Comparison of ENCODE assay signal across 18 cellular contexts in genomic region chr3:75218577-75218976, GRCh38.
A peak's percentile ranks its signal among the peaks of the same experiment; 100 is the strongest.
DNase-seq lines count a peak whose midpoint lies in the region; ATAC-seq and TF ChIP-seq lines count a peak whose summit lies in the region.
"Had no signal": no experiment of that assay in that cellular context is flagged by ENCODE, and none has a peak within 500 bp of the region (broad histone marks: within the 10 kb centered on the region; RNA-seq: fewer than 3 reads in every experiment).

No MANE protein-coding gene starts in this region.

- H3K9me3 Mint-ChIP-seq in glutamatergic neuron (ENCODE audit: unreplicated experiment) = no peaks in the 10 kb centered on the region
- H3K9me3 Mint-ChIP-seq: CD8-positive, alpha-beta T cell; HFFc6 had no signal

- DNase-seq in H4 (ENCODE audit: low spot score) (peak; percentile 24), SW480 (ENCODE audit: low spot score) (peak; percentile 51), glutamatergic neuron (no peak), left ventricle myocardium inferior (no peak)
- DNase-seq in stimulated activated CD4-positive, alpha-beta T cell treated with anti-CD3 and anti-CD28 coated beads, Interleukin-4, amount 100 ng/mL, for 24 hours = no peak
- DNase-seq: BE2C; CD8-positive, alpha-beta T cell; COR-L47; DMS153; DMS79 treated with DMSO at 0.1 percent for 48 hours; EL; GOT3; HCEC 1CT; HFFc6 had no signal

- no peak overlapping the region for H3K4me3 Mint-ChIP-seq in glutamatergic neuron (ENCODE audit: unreplicated experiment)
- H3K4me3 Mint-ChIP-seq: CD14-positive monocyte; CD8-positive, alpha-beta T cell; HFFc6 had no signal

- no peaks in the 10 kb centered on the region for H3K27me3 ChIP-seq in left ventricle myocardium inferior (ENCODE audit: low read depth)
- H3K27me3 ChIP-seq: BE2C had no signal

- peaks cover 3% of the 10 kb centered on the region for H3K27me3 Mint-ChIP-seq in glutamatergic neuron (ENCODE audit: unreplicated experiment)

- no peak overlapping the region for H3K4me3 ChIP-seq in left ventricle myocardium inferior
- H3K4me3 ChIP-seq: K562 had no signal

- peak overlapping the region; percentile 28 for H3K27ac Mint-ChIP-seq in glutamatergic neuron (ENCODE audit: unreplicated experiment)
- H3K27ac Mint-ChIP-seq: CD14-positive monocyte; CD8-positive, alpha-beta T cell; HFFc6 had no signal

- no peaks in the 10 kb centered on the region for H3K36me3 ChIP-seq in left ventricle myocardium inferior
- H3K36me3 ChIP-seq: BE2C had no signal

- TF ChIP-seq CTCF in LNCAP (IDR thresholded peaks at IDR 0.05) = peak; percentile 38; the same call in 1 of the 2 replicates
- TF ChIP-seq CTCF in glutamatergic neuron (IDR thresholded peaks at IDR 0.05; ENCODE audit: partially characterized antibody, unreplicated experiment) = no peak
- TF ChIP-seq CTCF in left ventricle myocardium inferior (IDR thresholded peaks at IDR 0.05; ENCODE audit: borderline replicate concordance) = no peak

- H3K36me3 Mint-ChIP-seq in glutamatergic neuron (ENCODE audit: unreplicated experiment) = no peaks in the 10 kb centered on the region
- H3K36me3 Mint-ChIP-seq: CD14-positive monocyte; CD8-positive, alpha-beta T cell had no signal

- peaks cover 33% of the 10 kb centered on the region for H3K4me1 Mint-ChIP-seq in glutamatergic neuron (ENCODE audit: low read depth, unreplicated experiment)

- H3K4me1 ChIP-seq in left ventricle myocardium inferior = no peaks in the 10 kb centered on the region
- H3K4me1 ChIP-seq: BE2C had no signal

- intact Hi-C loops in left ventricle myocardium inferior (cut with micrococcal nuclease) = no loop called here

- no peak for ATAC-seq in GM21576 (IDR thresholded peaks at IDR 0.05; ENCODE audit: unreplicated experiment)
- ATAC-seq: CD8-positive, alpha-beta T cell; K562 had no signal

- no peak overlapping the region for H3K27ac ChIP-seq in left ventricle myocardium inferior (replicated peaks)

- H3K9me3 ChIP-seq in left ventricle myocardium inferior (replicated peaks) = no peaks in the 10 kb centered on the region
- H3K9me3 ChIP-seq: BE2C had no signal

Comparison
In these comparisons a context has a peak if more than half of its experiments do, and no peak if none do; other contexts are left out.
1. DNase-seq: peak in H4 (single experiment) and SW480 (single experiment); none in glutamatergic neuron (single experiment), stimulated activated CD4-positive, alpha-beta T cell treated with anti-CD3 and anti-CD28 coated beads, Interleukin-4, amount 100 ng/mL, for 24 hours (single experiment) and left ventricle myocardium inferior (single experiment).